ENCODE assay signal across 27 cellular contexts in the genomic region with DNA sequence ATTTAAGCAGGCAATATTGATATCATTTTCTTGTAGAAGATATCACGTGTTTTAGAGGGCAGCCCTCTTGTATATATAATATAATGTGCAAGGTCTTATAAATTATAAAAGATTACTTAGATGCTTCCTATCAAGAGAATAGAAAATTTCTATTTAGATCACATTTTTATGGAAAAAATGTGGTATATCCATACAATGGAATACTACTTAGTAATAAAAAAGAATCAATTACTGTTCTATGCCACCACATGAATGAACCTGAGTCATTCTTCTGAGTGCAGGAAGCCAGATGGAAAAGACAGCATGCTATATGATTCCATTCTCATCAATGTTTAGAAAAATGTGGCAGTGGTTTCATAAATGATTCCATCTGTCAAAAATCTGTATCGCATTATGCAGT.
"Had no signal": no experiment of that assay in that cellular context is flagged by ENCODE, and none has a peak within 500 bp of the region (broad histone marks: within the 10 kb centered on the region; RNA-seq: fewer than 3 reads in every experiment).

No MANE protein-coding gene starts in this region.

- H3K27me3 ChIP-seq: neural progenitor cell, ovary, right lobe of liver, sigmoid colon, stomach, thyroid gland, tibial nerve, upper lobe of left lung, vagina had no signal

- H3K79me2 ChIP-seq: parathyroid adenoma had no signal

- H3K4me3 Mint-ChIP-seq: nephron; neural progenitor cell; stimulated activated naive B cell treated with anti-CD40 and anti-IgM and Interleukin-4, amounts not matched to agents 10 μg/mL and 1 μg/mL and 100 μg/mL, for 72 hours; stimulated activated naive CD8-positive, alpha-beta T cell treated with anti-CD3 and anti-CD28 coated beads, Interleukin-15, Interleukin-2, amounts not matched to agents 100 ng/mL and 50 ng/mL, for 24 hours had no signal

- H3K36me3 Mint-ChIP-seq: stimulated activated effector memory CD8-positive, alpha-beta T cell treated with anti-CD3 and anti-CD28 coated beads, Interleukin-12 subunit alpha, Interleukin-12 subunit beta, amount 100 ng/mL, for 72 hours; stimulated activated naive B cell treated with anti-CD40 and anti-IgM and Interleukin-4, amounts not matched to agents 10 μg/mL and 1 μg/mL and 100 μg/mL, for 72 hours had no signal

- H3K27me3 Mint-ChIP-seq: progenitor cell of endocrine pancreas; stimulated activated naive CD8-positive, alpha-beta T cell treated with anti-CD3 and anti-CD28 coated beads, Interleukin-15, Interleukin-2, amounts not matched to agents 100 ng/mL and 50 ng/mL, for 24 hours had no signal

- H2AFZ ChIP-seq: neural progenitor cell, parathyroid adenoma had no signal

- H3K4me2 ChIP-seq: neural progenitor cell had no signal

- H3K36me3 ChIP-seq: ovary, right lobe of liver, sigmoid colon, stomach, thoracic aorta, thyroid gland, tibial nerve, upper lobe of left lung, vagina had no signal

- H3K9me3 ChIP-seq: ovary, psoas muscle, right lobe of liver, sigmoid colon, stomach, thoracic aorta, thyroid gland, upper lobe of left lung, vagina had no signal

- H3K4me1 Mint-ChIP-seq: neural progenitor cell had no signal

- H3K27ac ChIP-seq: neural progenitor cell, ovary, parathyroid adenoma, right lobe of liver, sigmoid colon, stomach, thoracic aorta, thyroid gland, tibial nerve, upper lobe of left lung had no signal

- H3K9me3 Mint-ChIP-seq: stimulated activated effector memory CD8-positive, alpha-beta T cell treated with anti-CD3 and anti-CD28 coated beads, Interleukin-12 subunit alpha, Interleukin-12 subunit beta, amount 100 ng/mL, for 72 hours; stimulated activated naive B cell treated with anti-CD40 and anti-IgM and Interleukin-4, amounts not matched to agents 10 μg/mL and 1 μg/mL and 100 μg/mL, for 72 hours; stimulated activated naive CD8-positive, alpha-beta T cell treated with anti-CD3 and anti-CD28 coated beads, Interleukin-15, Interleukin-2, amounts not matched to agents 100 ng/mL and 50 ng/mL, for 24 hours had no signal

- H3K4me1 ChIP-seq: parathyroid adenoma, thyroid gland, upper lobe of left lung had no signal

- H3K9ac ChIP-seq: neural progenitor cell, parathyroid adenoma had no signal

- DNase-seq: occipital lobe; ovary; posterior cingulate gyrus; psoas muscle; right cardiac atrium; right lobe of liver; sigmoid colon; stimulated activated CD4-positive, alpha-beta T cell treated with anti-CD3 and anti-CD28 coated beads, Interleukin-15, amount 100 ng/mL, for 24 hours; stimulated activated CD4-positive, alpha-beta T cell treated with anti-CD3 and anti-CD28 coated beads, Interleukin-2, amount 100 ng/mL, for 24 hours; stimulated activated CD4-positive, alpha-beta T cell treated with anti-CD3 and anti-CD28 coated beads, Interleukin-2, amount 100 ng/mL, for 48 hours; stimulated activated CD4-positive, alpha-beta T cell treated with anti-CD3 and anti-CD28 coated beads, Interleukin-4, amount 100 ng/mL, for 24 hours; stimulated activated naive B cell treated with anti-CD40 and anti-IgM and Interleukin-4, amounts not matched to agents 10 μg/mL and 1 μg/mL and 100 μg/mL, for 72 hours; stimulated activated naive CD4-positive, alpha-beta T cell treated with Interleukin-2 at 50 U/mL for 16 hours; stomach; thyroid gland; upper lobe of left lung had no signal

- FAIRE-seq: small intestine, urothelium cell line had no signal

- H3K4me3 ChIP-seq: neural progenitor cell, ovary, psoas muscle, sigmoid colon, stomach, thoracic aorta, thyroid gland, tibial nerve, upper lobe of left lung, vagina had no signal

- H3K27ac Mint-ChIP-seq: nephron; neural progenitor cell; progenitor cell of endocrine pancreas; stimulated activated effector memory CD8-positive, alpha-beta T cell treated with anti-CD3 and anti-CD28 coated beads, Interleukin-12 subunit alpha, Interleukin-12 subunit beta, amount 100 ng/mL, for 72 hours; stimulated activated naive B cell treated with anti-CD40 and anti-IgM and Interleukin-4, amounts not matched to agents 10 μg/mL and 1 μg/mL and 100 μg/mL, for 72 hours; stimulated activated naive CD8-positive, alpha-beta T cell treated with anti-CD3 and anti-CD28 coated beads, Interleukin-15, Interleukin-2, amounts not matched to agents 100 ng/mL and 50 ng/mL, for 24 hours had no signal
